19 cellular contexts compared by ENCODE assay signal in genomic region chr1:67525053-67525760, GRCh38.
DNase-seq lines count a peak whose midpoint lies in the region; ATAC-seq, FAIRE-seq and TF ChIP-seq lines count a peak whose summit lies in the region.
"Had no signal": no experiment of that assay in that cellular context is flagged by ENCODE, and none has a peak within 500 bp of the region (broad histone marks: within the 10 kb centered on the region; RNA-seq: fewer than 3 reads in every experiment).

No MANE protein-coding gene starts in this region.

- no peak overlapping the region for H3K27ac ChIP-seq in HCT116 (ENCODE audit: low read depth, low read length)
- H3K27ac ChIP-seq in keratinocyte (ENCODE audit: control insufficient read depth, insufficient read depth, low read length), result no peak overlapping the region
- peak overlapping the region in 12 of 21 experiments; percentile 1 to 73 (median 22) for H3K27ac ChIP-seq in skin epidermis
- H3K27ac ChIP-seq in CD4-positive, alpha-beta memory T cell (ENCODE audit: low read depth, low read length), result no peak overlapping the region

- H3K27me3 Mint-ChIP-seq in CD4-positive, alpha-beta memory T cell, result peaks cover 10 to 14% of the 10 kb centered on the region in 2 donors

- no peaks in the 10 kb centered on the region for H3K36me3 ChIP-seq in HCT116 (ENCODE audit: control insufficient read depth in 1 of 2, insufficient read depth in 2 of 2, low read length in 2 of 2)
- H3K36me3 ChIP-seq in keratinocyte (ENCODE audit: control insufficient read depth in 2 of 2, extremely low read depth in 1 of 2, insufficient read depth in 2 of 2, low read length in 2 of 2), result no peaks in the 10 kb centered on the region
- H3K36me3 ChIP-seq in CD4-positive, alpha-beta memory T cell (ENCODE audit: insufficient read depth, low read length), result no peaks in the 10 kb centered on the region
- H3K36me3 ChIP-seq: HAP-1 had no signal

- H3K79me2 ChIP-seq in HCT116 (ENCODE audit: insufficient read depth, low read length) (no peaks in the 10 kb centered on the region), keratinocyte (ENCODE audit: control insufficient read depth, insufficient read depth, low read length) (no peaks in the 10 kb centered on the region)

- H2AFZ ChIP-seq in HCT116 (ENCODE audit: low read depth, low read length, poor library complexity, severe bottlenecking) (peak overlapping the region; percentile 74), keratinocyte (ENCODE audit: control insufficient read depth, low read length) (peak overlapping the region; percentile 75)

- no peak for TF ChIP-seq RAD21 in HCT116 (IDR thresholded peaks at IDR 0.05; ENCODE audit: low read depth)

- H3K9me3 Mint-ChIP-seq in CD4-positive, alpha-beta memory T cell, result no peaks in the 10 kb centered on the region
- H3K9me3 Mint-ChIP-seq: CD4-positive, CD25-positive, alpha-beta regulatory T cell had no signal

- BruUV-seq in HCT116 (replicated peaks; lab: Mats Ljungman, UMichigan), result no TSS peak

- TF ChIP-seq CTCF in HCT116 (IDR thresholded peaks at IDR 0.05 in 2 of 3, conservative IDR thresholded peaks at IDR 0.05 in 1 of 3; ENCODE audit: borderline replicate concordance in 1 of 3, insufficient read depth in 1 of 3, low read depth in 2 of 3, low read length in 2 of 3) (no peak), keratinocyte (optimal IDR thresholded peaks at IDR 0.05 in 1 of 3, IDR thresholded peaks at IDR 0.05 in 1 of 3, conservative IDR thresholded peaks at IDR 0.05 in 1 of 3; ENCODE audit: extremely low read depth in 1 of 3, insufficient read depth in 2 of 3, low read length in 3 of 3) (no peak)

- H3K27ac Mint-ChIP-seq in CD4-positive, alpha-beta memory T cell, result peak overlapping the region in 1 of 7 donors; percentile 20
- H3K27ac Mint-ChIP-seq: CD4-positive, CD25-positive, alpha-beta regulatory T cell had no signal

- H3K9me1 ChIP-seq in keratinocyte (ENCODE audit: control insufficient read depth, extremely low read depth, insufficient read depth, low read length), result no peaks in the 10 kb centered on the region

- DNase-seq in HCT116 (ENCODE audit: low read depth, low spot score) (no peak), dermis blood vessel endothelial cell (peak; percentile 37), keratinocyte (ENCODE audit: low read depth, low spot score) (no peak), GDM1 (lab: John Stamatoyannopoulos, UW) (no peak), mucosa of gallbladder (ENCODE audit: low spot score) (no peak)
- no peak for DNase-seq in CD4-positive, alpha-beta memory T cell
- DNase-seq: CD4-positive, CD25-positive, alpha-beta regulatory T cell; GOT3; Kasumi-1; NCI-H1930; NCI-H2107; NCI-H446; NCI-H524 treated with DMSO at 0.1 percent for 48 hours; NK-92 treated with Interleukin-12 subunit alpha and Interleukin-12 subunit beta, amount 100 ng/mL, for 24 hours had no signal

- H3K4me2 ChIP-seq in HCT116 (ENCODE audit: low read length), result no peak overlapping the region
- H3K4me2 ChIP-seq in keratinocyte (ENCODE audit: control insufficient read depth, extremely low read depth, insufficient read depth, low read depth, low read length), result no peak overlapping the region

- no peaks in the 10 kb centered on the region for H3K36me3 Mint-ChIP-seq in CD4-positive, alpha-beta memory T cell
- H3K36me3 Mint-ChIP-seq: CD4-positive, CD25-positive, alpha-beta regulatory T cell had no signal

- H3K9me2 ChIP-seq in HCT116 (ENCODE audit: insufficient read depth), result no peaks in the 10 kb centered on the region

- H3K4me3 ChIP-seq in HCT116 (replicated peaks in 1 of 2; ENCODE audit: low read depth in 1 of 2, low read length in 2 of 2) (no peak overlapping the region), keratinocyte (ENCODE audit: control insufficient read depth in 2 of 3, extremely low read depth in 1 of 3, insufficient read depth in 2 of 3, low read depth in 1 of 3, low read length in 3 of 3) (no peak overlapping the region), skin epidermis (no peak overlapping the region)
- no peak overlapping the region for H3K4me3 ChIP-seq in CD4-positive, alpha-beta memory T cell (ENCODE audit: low read length in 2 of 2)
- H3K4me3 ChIP-seq: GM12878, HAP-1 had no signal

- TF ChIP-seq POLR2A in HCT116 (IDR thresholded peaks at IDR 0.05; ENCODE audit: borderline replicate concordance, extremely low read depth, insufficient read depth, insufficient read length), result no peak

- H4K20me1 ChIP-seq in HCT116 (ENCODE audit: insufficient read depth) (no peaks in the 10 kb centered on the region), keratinocyte (ENCODE audit: control insufficient read depth, extremely low read depth, insufficient read depth, low read length) (no peaks in the 10 kb centered on the region)

- no peak overlapping the region for H3K9ac ChIP-seq in HCT116 (ENCODE audit: low read length)
- no peak overlapping the region for H3K9ac ChIP-seq in keratinocyte (ENCODE audit: control insufficient read depth, extremely low read depth, insufficient read depth, low read length)

- peaks cover 0 to 7% of the 10 kb centered on the region in 2 experiments; a peak in 1 of 4 replicates for H3K4me1 ChIP-seq in HCT116 (ENCODE audit: control insufficient read depth in 1 of 2, insufficient read depth in 2 of 2, low read length in 2 of 2)
- H3K4me1 ChIP-seq in keratinocyte (ENCODE audit: control insufficient read depth, extremely low read depth, insufficient read depth, low read length), result peaks cover 10% of the 10 kb centered on the region
- H3K4me1 ChIP-seq in CD4-positive, alpha-beta memory T cell (ENCODE audit: insufficient read depth, low read length), result no peaks in the 10 kb centered on the region

- H3K27me3 ChIP-seq in HCT116 (ENCODE audit: insufficient read depth, low read length) (no peaks in the 10 kb centered on the region), keratinocyte (ENCODE audit: control insufficient read depth, extremely low read depth, insufficient read depth, low read length) (no peaks in the 10 kb centered on the region)
- H3K27me3 ChIP-seq in CD4-positive, alpha-beta memory T cell (ENCODE audit: insufficient read depth, low read length), result no peaks in the 10 kb centered on the region

- no peak overlapping the region for H3K4me3 Mint-ChIP-seq in CD4-positive, alpha-beta memory T cell
- H3K4me3 Mint-ChIP-seq: CD4-positive, CD25-positive, alpha-beta regulatory T cell had no signal

- ATAC-seq in HCT116, result no peak
- ATAC-seq: GM12878, PC-3 had no signal

- RAD21 ChIA-PET in HCT116 (lab: Charles Lee; ENCODE audit: low non-redundant PET in 1 of 2, low total read pairs in 2 of 2, uncharacterized antibody in 2 of 2, unreplicated experiment in 2 of 2), result interaction anchor here in 1 of 2 experiments (1.5 kb wide), 1 partner anchor 235 kb away, joined by 5 read pairs; no protein-coding TSS in a partner anchor

- intact Hi-C loops in HCT116 (cut with micrococcal nuclease), result no loop called here
- intact Hi-C loops in CD4-positive, alpha-beta memory T cell (cut with micrococcal nuclease), result no loop called here

- no peaks in the 10 kb centered on the region for H3K4me1 Mint-ChIP-seq in CD4-positive, alpha-beta memory T cell
- H3K4me1 Mint-ChIP-seq: CD4-positive, CD25-positive, alpha-beta regulatory T cell had no signal

- no peaks in the 10 kb centered on the region for H3K9me3 ChIP-seq in HCT116 (ENCODE audit: control insufficient read depth in 1 of 2, insufficient read depth in 1 of 2, low read depth in 1 of 2, low read length in 2 of 2)
- H3K9me3 ChIP-seq in keratinocyte (ENCODE audit: control insufficient read depth, low read depth, low read length), result no peaks in the 10 kb centered on the region
- no peaks in the 10 kb centered on the region for H3K9me3 ChIP-seq in CD4-positive, alpha-beta memory T cell (ENCODE audit: control insufficient read depth in 1 of 2, low read length in 2 of 2)
- H3K9me3 ChIP-seq: HAP-1 had no signal

- POLR2A ChIA-PET in HCT116 (lab: Charles Lee), result no interaction called here
- POLR2A ChIA-PET in CD4-positive, alpha-beta memory T cell (lab: Charles Lee; ENCODE audit: partially characterized antibody), result no interaction called here

- FAIRE-seq in keratinocyte (lab: Jason Lieb, UNC), result no peak
- FAIRE-seq: D721Med, GM12878 had no signal

- dilution Hi-C loops in keratinocyte (cut with MboI; ENCODE audit: extremely low pct_ligation_motif_present, low sequenced_read_pairs), result loop anchor here (25.0 kb wide), 1 partner anchor 162 kb away; the partner anchor contains the start of gene GADD45A

- CTCF ChIA-PET in HCT116 (lab: Charles Lee), result interaction anchor here (1.0 to 2.0 kb wide), 10 partner anchors 7 to 917 kb away, joined by 3 to 22 read pairs (median 6); no protein-coding TSS in a partner anchor
- CTCF ChIA-PET in CD4-positive, alpha-beta memory T cell (lab: Charles Lee; ENCODE audit: partially characterized antibody), result interaction anchor here (0.9 to 2.5 kb wide), 4 partner anchors 11 to 235 kb away, joined by 3 to 10 read pairs (median 7); no protein-coding TSS in a partner anchor

TF ChIP-seq in HCT116, 20 proteins besides CTCF, POLR2A, EP300 and RAD21:
- TF ChIP-seq FOSL1 (IDR thresholded peaks at IDR 0.05; ENCODE audit: low read depth) (no peak), CBX3 (IDR thresholded peaks at IDR 0.05; ENCODE audit: low read depth) (no peak), TCF7L2 (IDR thresholded peaks at IDR 0.05; ENCODE audit: borderline replicate concordance, extremely low read depth, insufficient read depth, insufficient read length) (no peak)

Comparison
In these comparisons a context has a peak if more than half of its experiments do, and no peak if none do; other contexts are left out.
1. H3K27ac ChIP-seq: peak in skin epidermis (12 of 21); none in HCT116 (single experiment), keratinocyte (single experiment) and CD4-positive, alpha-beta memory T cell (single experiment).